In the genomic region with DNA sequence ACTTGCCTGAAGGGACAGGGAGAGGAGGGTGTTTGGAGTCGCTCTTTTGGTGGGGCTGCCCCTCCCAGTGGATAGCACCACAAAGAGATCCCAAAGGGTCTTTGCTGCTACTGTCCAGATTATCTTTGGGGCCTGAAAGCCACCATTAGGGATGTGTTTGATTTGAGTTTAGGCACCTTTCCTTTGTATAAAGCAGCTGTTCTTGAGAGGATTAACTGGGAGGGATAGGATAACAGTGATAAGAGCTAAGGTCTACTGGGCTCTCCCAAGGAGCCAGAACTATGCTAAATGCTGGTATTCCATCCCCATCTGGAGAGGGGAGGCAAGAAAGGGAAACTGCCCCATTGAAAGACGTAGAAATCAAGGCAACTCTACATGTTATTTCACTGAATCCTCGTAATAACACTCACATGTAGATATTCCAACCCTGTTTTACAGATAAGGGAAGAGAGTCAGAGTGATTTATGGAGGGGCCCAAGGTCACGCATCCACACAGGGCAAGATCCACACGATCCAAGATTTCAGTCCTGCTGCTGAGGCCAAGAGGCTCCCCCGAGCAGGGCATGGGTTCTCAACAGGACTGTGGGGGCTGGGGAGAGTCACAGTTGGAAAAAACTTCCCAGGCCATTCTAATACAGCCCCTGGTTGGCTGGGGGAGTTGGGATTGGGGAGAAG, we compare ENCODE assay signal across 26 cellular contexts. TPM values are rescaled to one million over a fixed set of nuclear protein-coding genes. Genes with fewer than 3 reads are reported as not detected.
A peak's percentile ranks its signal among the peaks of the same experiment; 100 is the strongest.
DNase-seq lines count a peak whose midpoint lies in the region; ATAC-seq and TF ChIP-seq lines count a peak whose summit lies in the region.
"Had no signal": no experiment of that assay in that cellular context is flagged by ENCODE, and none has a peak within 500 bp of the region (broad histone marks: within the 10 kb centered on the region; RNA-seq: fewer than 3 reads in every experiment).

No MANE protein-coding gene starts in this region.

- no peak for DNase-seq in GM23338 (ENCODE audit: low spot score)
- DNase-seq in SJCRH30: peak; percentile 33 to 63
- peak; percentile 65 for DNase-seq in endodermal cell
- DNase-seq in nephron progenitor cell: no peak
- DNase-seq in Ammon's horn (ENCODE audit: low spot score): no peak
- DNase-seq in LoVo (ENCODE audit: low spot score): no peak
- no peak for DNase-seq in germinal center (ENCODE audit: low spot score)
- no peak for DNase-seq in stimulated activated CD4-positive, alpha-beta T cell treated with anti-CD3 and anti-CD28 coated beads, Interleukin-15, amount 100 ng/mL, for 24 hours
- DNase-seq: ACHN; CD4-positive, alpha-beta memory T cell; DMS 273 treated with DMSO at 0.1 percent for 48 hours; DND-41; GM23248; Karpas-422; NCI-H1694 treated with DMSO at 0.1 percent for 48 hours; NCI-H446; NCI-H526 treated with DMSO at 0.1 percent for 48 hours; SHP77 treated with DMSO at 0.1 percent for 48 hours; SK-N-SH had no signal

- no peak overlapping the region for H3K4me2 ChIP-seq in GM23338
- H3K4me2 ChIP-seq: SK-N-SH had no signal

- H3K27me3 ChIP-seq in GM23338 (ENCODE audit: insufficient read depth): no peaks in the 10 kb centered on the region
- no peaks in the 10 kb centered on the region for H3K27me3 ChIP-seq in SJCRH30
- peaks cover 9% of the 10 kb centered on the region for H3K27me3 ChIP-seq in endodermal cell (ENCODE audit: control insufficient read depth, insufficient read depth, low read length, poor library complexity, severe bottlenecking)
- H3K27me3 ChIP-seq: BLaER1 treated with 17β-estradiol and CSF1 and Interleukin-3, amounts not matched to agents 10 nM and 100 nM had no signal

- 65 to 75% methylated on average over 1 to 6 of the region's 6 CpGs for WGBS in endodermal cell (ENCODE audit: insufficient coverage in 1 of 2, insufficient read length in 1 of 2), 2 experiments

- H2AFZ ChIP-seq in GM23338: peak overlapping the region; percentile 28; the same call in 1 of the 2 replicates
- H2AFZ ChIP-seq: GM23248 had no signal

- no peaks in the 10 kb centered on the region for H4K20me1 ChIP-seq in GM23338 (replicated peaks; ENCODE audit: insufficient read depth)
- H4K20me1 ChIP-seq: BLaER1 treated with 17β-estradiol and CSF1 and Interleukin-3, amounts not matched to agents 10 nM and 100 nM had no signal

- ATAC-seq in GM23338: peak; percentile 70
- ATAC-seq: GM12878 had no signal

- peaks cover 6% of the 10 kb centered on the region for H3K27me3 Mint-ChIP-seq in GM23338 (ENCODE audit: insufficient read depth, low read depth, poor library complexity)
- H3K27me3 Mint-ChIP-seq in endodermal cell (ENCODE audit: insufficient read depth): peaks cover 13% of the 10 kb centered on the region
- peaks cover 10% of the 10 kb centered on the region for H3K27me3 Mint-ChIP-seq in nephron progenitor cell (ENCODE audit: low read depth, poor library complexity)
- H3K27me3 Mint-ChIP-seq: CD4-positive, alpha-beta memory T cell had no signal

- H3K4me3 Mint-ChIP-seq in GM23338 (no peak overlapping the region), endodermal cell (peak overlapping the region; percentile 12), nephron progenitor cell (no peak overlapping the region)
- H3K4me3 Mint-ChIP-seq: CD4-positive, alpha-beta memory T cell; IgD-negative memory B cell had no signal

- no peaks in the 10 kb centered on the region for H3K9me3 ChIP-seq in SJCRH30 (replicated peaks)
- no peaks in the 10 kb centered on the region for H3K9me3 ChIP-seq in endodermal cell (ENCODE audit: control insufficient read depth, low read length)
- H3K9me3 ChIP-seq: BLaER1 treated with 17β-estradiol and CSF1 and Interleukin-3, amounts not matched to agents 10 nM and 100 nM; Caco-2; HAP-1; SK-N-SH had no signal

- H3K4me3 ChIP-seq in GM23338: no peak overlapping the region
- H3K4me3 ChIP-seq in SJCRH30: no peak overlapping the region
- no peak overlapping the region for H3K4me3 ChIP-seq in endodermal cell (ENCODE audit: low read length)
- H3K4me3 ChIP-seq: BLaER1 treated with 17β-estradiol and CSF1 and Interleukin-3, amounts not matched to agents 10 nM and 100 nM; GM12878; GM23248; HAP-1 had no signal

- H3K9me2 ChIP-seq in GM23338 (ENCODE audit: insufficient read depth): 0 out of 2 replicates have a peak, but pooled peaks cover 1% of the 10 kb centered on the region
- H3K9me2 ChIP-seq: SK-N-SH had no signal

- TF ChIP-seq CTCF in GM23338 (conservative IDR thresholded peaks at IDR 0.05; ENCODE audit: low read depth in 2 of 2) (no peak), endodermal cell (conservative IDR thresholded peaks at IDR 0.05) (no peak), nephron progenitor cell (IDR thresholded peaks at IDR 0.05) (no peak)

- H3K27ac Mint-ChIP-seq in GM23338 (no peak overlapping the region), endodermal cell (peak overlapping the region; percentile 78), nephron progenitor cell (peak overlapping the region; percentile 97)
- H3K27ac Mint-ChIP-seq: CD4-positive, alpha-beta memory T cell; IgD-negative memory B cell had no signal

- no peaks in the 10 kb centered on the region for H3K9me3 Mint-ChIP-seq in GM23338
- no peaks in the 10 kb centered on the region for H3K9me3 Mint-ChIP-seq in endodermal cell
- H3K9me3 Mint-ChIP-seq in nephron progenitor cell: no peaks in the 10 kb centered on the region
- H3K9me3 Mint-ChIP-seq: IgD-negative memory B cell had no signal

- H3K27ac ChIP-seq in GM23338 (ENCODE audit: low read depth): no peak overlapping the region
- no peak overlapping the region for H3K27ac ChIP-seq in SJCRH30
- H3K27ac ChIP-seq in endodermal cell (ENCODE audit: low read depth, low read length): no peak overlapping the region
- H3K27ac ChIP-seq: 22Rv1; BLaER1 treated with 17β-estradiol and CSF1 and Interleukin-3, amounts not matched to agents 10 nM and 100 nM; GM23248; RWPE1 had no signal

- H3K36me3 Mint-ChIP-seq in GM23338 (ENCODE audit: low read depth): no peaks in the 10 kb centered on the region
- no peaks in the 10 kb centered on the region for H3K36me3 Mint-ChIP-seq in endodermal cell (ENCODE audit: low read depth)
- H3K36me3 Mint-ChIP-seq in nephron progenitor cell (ENCODE audit: low read depth): no peaks in the 10 kb centered on the region
- H3K36me3 Mint-ChIP-seq: CD4-positive, alpha-beta memory T cell; IgD-negative memory B cell had no signal

- H3K9ac ChIP-seq in endodermal cell (ENCODE audit: extremely low read depth, low read length, poor library complexity, severe bottlenecking): no peak overlapping the region
- H3K9ac ChIP-seq: BLaER1 treated with 17β-estradiol and CSF1 and Interleukin-3, amounts not matched to agents 10 nM and 100 nM; GM23248; SK-N-SH had no signal

- H3K4me1 ChIP-seq in GM23338 (ENCODE audit: insufficient read depth) (peaks cover 16% of the 10 kb centered on the region), SJCRH30 (peaks cover 10% of the 10 kb centered on the region), endodermal cell (ENCODE audit: control insufficient read depth, insufficient read depth, low read length) (peaks cover 8% of the 10 kb centered on the region)
- H3K4me1 ChIP-seq: HAP-1 had no signal

- peaks cover 19% of the 10 kb centered on the region for H3K4me1 Mint-ChIP-seq in GM23338
- peaks cover 28% of the 10 kb centered on the region for H3K4me1 Mint-ChIP-seq in endodermal cell
- peaks cover 26% of the 10 kb centered on the region for H3K4me1 Mint-ChIP-seq in nephron progenitor cell
- H3K4me1 Mint-ChIP-seq: CD4-positive, alpha-beta memory T cell; IgD-negative memory B cell had no signal

- no peaks in the 10 kb centered on the region for H3K36me3 ChIP-seq in GM23338 (ENCODE audit: insufficient read depth)
- H3K36me3 ChIP-seq in SJCRH30: no peaks in the 10 kb centered on the region
- H3K36me3 ChIP-seq in endodermal cell (ENCODE audit: control insufficient read depth, insufficient read depth, low read length): no peaks in the 10 kb centered on the region
- H3K36me3 ChIP-seq: BLaER1 treated with 17β-estradiol and CSF1 and Interleukin-3, amounts not matched to agents 10 nM and 100 nM; HAP-1 had no signal

- 0 out of 2 replicates have a peak, but pooled peaks cover 2% of the 10 kb centered on the region for H3F3A ChIP-seq in GM23338 (replicated peaks; ENCODE audit: low read depth)

- H3K79me2 ChIP-seq in GM23338 (replicated peaks; ENCODE audit: insufficient read depth): no peaks in the 10 kb centered on the region

TF ChIP-seq in GM23338, 12 proteins besides CTCF, POLR2A, EP300 and RAD21 (continues in another document):
- no peak for TF ChIP-seq STAT1 (IDR thresholded peaks at IDR 0.05; ENCODE audit: unreplicated experiment)
- no peak for TF ChIP-seq EZH2 (IDR thresholded peaks at IDR 0.05; ENCODE audit: low read depth, unreplicated experiment)
- TF ChIP-seq ZNF114 (CRISPR knock-in tag; IDR thresholded peaks at IDR 0.05): no peak

RNA-seq across cellular contexts. Expression of gene TCF7L2, which starts 11.1 kb away (rescaled TPM):
- 27.0 and 32.2 TPM in 2 replicates for total RNA-seq in GM23338 (2014; rRNA removed; shearing (Covaris generic))
- 80.8 and 89.7 TPM in 2 replicates for polyA plus RNA-seq in GM23338 (2016; fragmentation: Nextera tagmentation; extraction: Ambion mirVana)
- 19.4 and 22.1 TPM in 2 replicates for total RNA-seq in SJCRH30 (2014; rRNA removed; shearing (Covaris generic))
- 100 to 1,000 TPM in 1 of 2 donors, 10 to 100 TPM in 1; 73.2 to 105 TPM for total RNA-seq in endodermal cell
- polyA plus RNA-seq in endodermal cell (2013, experiment 1 of 2): 29.9 TPM
- polyA plus RNA-seq in endodermal cell (2013, experiment 2 of 2): 29.0 TPM

Comparison
In these comparisons a context has a peak if more than half of its experiments do, and no peak if none do; other contexts are left out.
1. DNase-seq: peak in SJCRH30 (2 of 2) and endodermal cell (single experiment); none in GM23338 (single experiment), nephron progenitor cell (single experiment), Ammon's horn (single experiment), LoVo (single experiment), germinal center (single experiment) and stimulated activated CD4-positive, alpha-beta T cell treated with anti-CD3 and anti-CD28 coated beads, Interleukin-15, amount 100 ng/mL, for 24 hours (single experiment).